In genomic region chr15:38069001-38069400, GRCh38 we compare ENCODE assay signal across 8 cellular contexts.
DNase-seq lines count a peak whose midpoint lies in the region; ATAC-seq and TF ChIP-seq lines count a peak whose summit lies in the region.

No MANE protein-coding gene starts in this region.

- no peaks in the 10 kb centered on the region for H3K36me3 ChIP-seq in stomach smooth muscle (ENCODE audit: control insufficient read depth in 2 of 2, insufficient read depth in 2 of 2, low read length in 2 of 2)

- TF ChIP-seq CTCF in astrocyte of the spinal cord (IDR thresholded peaks at IDR 0.05; ENCODE audit: low read depth, low read length): no peak

- peak; percentile 88 for ATAC-seq in GM18508 (IDR thresholded peaks at IDR 0.05; ENCODE audit: insufficient read depth, unreplicated experiment)
- ATAC-seq in HG02885 (IDR thresholded peaks at IDR 0.05; ENCODE audit: poor library complexity, unreplicated experiment): peak; percentile 85

- H3K9me3 ChIP-seq in stomach smooth muscle (ENCODE audit: control insufficient read depth in 2 of 2, low read length in 2 of 2): no peaks in the 10 kb centered on the region

- peak overlapping the region in 1 of 2 donors; percentile 12 for H3K9ac ChIP-seq in stomach smooth muscle (ENCODE audit: low read length in 2 of 2)

- H3K27me3 ChIP-seq in stomach smooth muscle (ENCODE audit: control insufficient read depth in 1 of 2, insufficient read depth in 2 of 2, low read length in 2 of 2): no peaks in the 10 kb centered on the region

- peak overlapping the region; percentile 32 for H3K27ac ChIP-seq in stomach smooth muscle (ENCODE audit: low read length)

- H3K4me3 ChIP-seq in astrocyte of the spinal cord (ENCODE audit: low read depth, low read length) (peak overlapping the region; percentile 14), stomach smooth muscle (ENCODE audit: low read length in 2 of 2) (peak overlapping the region in 1 of 2 donors; percentile 44)

- in situ Hi-C loops in astrocyte of the spinal cord (cut with HindIII; ENCODE audit: low sequenced_read_pairs): no loop called here

- DNase-seq in AG08396 (ENCODE audit: low spot score) (peak; percentile 69), NCI-H524 treated with DMSO at 0.1 percent for 48 hours (lab: John Stamatoyannopoulos, UW) (peak; percentile 61), astrocyte of the spinal cord (ENCODE audit: low read depth, low spot score) (peak; percentile 81), kidney tubule cell (ENCODE audit: low spot score) (peak; percentile 83), posterior cingulate gyrus (no peak)

- H3K4me1 ChIP-seq in stomach smooth muscle (ENCODE audit: control insufficient read depth, insufficient read depth, low read length): peaks cover 16% of the 10 kb centered on the region

- intact Hi-C loops in posterior cingulate gyrus (cut with DNase I): no loop called here

Comparison
In these comparisons a context has a peak if more than half of its experiments do, and no peak if none do; other contexts are left out.
1. DNase-seq: peak in AG08396 (single experiment), NCI-H524 treated with DMSO at 0.1 percent for 48 hours (single experiment), astrocyte of the spinal cord (single experiment) and kidney tubule cell (single experiment); none in posterior cingulate gyrus (0 of 10).